11 cellular contexts compared by ENCODE assay signal in the genomic region with DNA sequence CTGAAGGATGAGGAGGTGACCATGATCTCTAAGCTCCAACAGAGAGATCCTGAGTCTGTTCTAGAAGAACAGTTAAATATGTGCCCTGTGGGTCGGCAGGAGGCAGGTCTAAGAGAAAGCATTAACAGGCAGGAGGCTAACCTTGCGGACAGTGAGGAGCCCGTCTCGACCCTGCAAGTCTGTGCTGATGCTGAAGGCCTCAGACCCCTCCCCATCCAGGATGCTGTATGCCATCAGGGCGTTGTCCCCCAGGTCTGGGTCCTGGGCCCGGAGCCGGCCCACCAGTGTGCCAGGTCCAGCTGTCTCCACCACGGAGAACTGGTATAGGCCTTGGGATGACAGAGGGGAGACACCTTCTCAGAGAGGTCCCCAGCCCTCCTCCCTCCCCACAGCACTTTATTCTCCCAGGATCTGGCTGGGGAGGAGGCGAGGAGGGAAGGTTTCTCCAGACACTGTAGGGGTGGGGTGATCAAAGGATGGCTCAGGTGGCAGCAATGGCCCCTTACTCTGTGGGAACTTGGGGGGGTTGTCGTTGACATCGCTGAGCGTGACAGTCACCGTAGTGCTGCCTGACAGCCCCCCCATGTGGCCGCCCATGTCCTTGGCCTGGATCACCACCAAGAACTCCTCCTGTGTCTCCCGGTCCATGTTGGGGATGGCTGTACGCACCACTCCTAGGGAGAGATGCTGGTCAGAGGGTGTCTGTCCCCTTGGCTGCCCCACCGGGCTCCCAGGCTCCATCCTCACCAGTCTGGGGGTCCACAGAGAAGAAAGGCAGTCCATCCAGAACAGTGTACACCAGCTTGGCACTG. TPM values are rescaled to one million over a fixed set of nuclear protein-coding genes. Genes with fewer than 3 reads are reported as not detected.
DNase-seq lines count a peak whose midpoint lies in the region; ATAC-seq and TF ChIP-seq lines count a peak whose summit lies in the region.
"Had no signal": no experiment of that assay in that cellular context is flagged by ENCODE, and none has a peak within 500 bp of the region (broad histone marks: within the 10 kb centered on the region; RNA-seq: fewer than 3 reads in every experiment).

No MANE protein-coding gene starts in this region.

- in situ Hi-C loops in GM13977 (cut with MboI; ENCODE audit: low pct_unique_long_range_greater_than_20kb, low sequenced_read_pairs, unreplicated experiment): loop anchor here (10.0 kb wide), 1 partner anchor 79 kb away; no protein-coding TSS in a partner anchor

- no peak overlapping the region for H3K27ac ChIP-seq in lower lobe of right lung

- peak; percentile 46 for TF ChIP-seq CTCF in GM13977 (IDR thresholded peaks at IDR 0.05; ENCODE audit: extremely low read depth, insufficient read depth, missing control alignments)
- TF ChIP-seq CTCF in lower lobe of right lung (IDR thresholded peaks at IDR 0.05): peak; percentile 25

- no peaks in the 10 kb centered on the region for H3K9me3 ChIP-seq in lower lobe of right lung

- H3K4me1 ChIP-seq in lower lobe of right lung: peaks cover 15% of the 10 kb centered on the region

- DNase-seq in AG08395 (ENCODE audit: low spot score): peak; percentile 30
- DNase-seq in GM13977 (ENCODE audit: low spot score): peak; percentile 62
- DNase-seq in activated T-cell treated with anti-CD3 and anti-CD28 coated beads, Interleukin-2, amount 50 U/mL, for 48 hours: peak; percentile 53 to 56
- DNase-seq in lower lobe of right lung: no peak
- no peak for DNase-seq in middle frontal gyrus (ENCODE audit: extremely low spot score, low spot score)
- no peak for DNase-seq in NCI-H345 (lab: John Stamatoyannopoulos, UW)
- no peak for DNase-seq in epidermal melanocyte (ENCODE audit: insufficient read length, low spot score)
- no peak for DNase-seq in midbrain (lab: John Stamatoyannopoulos, UW)
- DNase-seq: NCI-H526 treated with DMSO at 0.1 percent for 48 hours, occipital lobe had no signal

- H3K36me3 ChIP-seq in lower lobe of right lung: peaks cover 7% of the 10 kb centered on the region

- intact Hi-C loops in lower lobe of right lung (cut with DNase I): no loop called here

- ATAC-seq in lower lobe of right lung: no peak

- H3K4me3 ChIP-seq in lower lobe of right lung: no peak overlapping the region

- no peaks in the 10 kb centered on the region for H3K27me3 ChIP-seq in lower lobe of right lung (ENCODE audit: low read depth)

RNA-seq across cellular contexts. Expression of a gene that starts 3.1 kb away (rescaled TPM):
- total RNA-seq in lower lobe of right lung: 5.6 TPM

RNA-seq across cellular contexts. Expression of a gene that starts 12.2 kb away (rescaled TPM):
- not detected for total RNA-seq in lower lobe of right lung
- total RNA-seq: LHCN-M2, occipital lobe had no signal

RNA-seq across cellular contexts. Expression of a gene that starts 19.5 kb away (rescaled TPM):
- total RNA-seq in lower lobe of right lung: 71.5 TPM

RNA-seq across cellular contexts. Expression of a gene that starts 40.7 kb away (rescaled TPM):
- 163 TPM for total RNA-seq in lower lobe of right lung

RNA-seq across cellular contexts. Expression of a gene that starts 41.1 kb away (rescaled TPM):
- total RNA-seq in lower lobe of right lung: 53.3 TPM

Comparison
In these comparisons a context has a peak if more than half of its experiments do, and no peak if none do; other contexts are left out.
1. DNase-seq: peak in AG08395 (single experiment), GM13977 (single experiment) and activated T-cell treated with anti-CD3 and anti-CD28 coated beads, Interleukin-2, amount 50 U/mL, for 48 hours (2 of 2); none in lower lobe of right lung (single experiment), middle frontal gyrus (single experiment), NCI-H345 (single experiment), epidermal melanocyte (single experiment) and midbrain (single experiment).